Comparison of ENCODE assay signal across 12 cellular contexts in genomic region chr14:102622262-102622885, GRCh38. TPM values are rescaled to one million over a fixed set of nuclear protein-coding genes. Genes with fewer than 3 reads are reported as not detected.
DNase-seq lines count a peak whose midpoint lies in the region; ATAC-seq and TF ChIP-seq lines count a peak whose summit lies in the region.
"Had no signal": no experiment of that assay in that cellular context is flagged by ENCODE, and none has a peak within 500 bp of the region (broad histone marks: within the 10 kb centered on the region; RNA-seq: fewer than 3 reads in every experiment).

No MANE protein-coding gene starts in this region.

- intact Hi-C loops in activated naive CD4-positive, alpha-beta T cell treated with anti-CD3 and anti-CD28 coated beads for 36 hours (cut with micrococcal nuclease): no loop called here
- intact Hi-C loops in dendritic cell treated with granulocyte-macrophage colony-stimulating factor and Interleukin-4, amounts not matched to agents 40 ng/mL and 50 ng/mL, for 4 days (cut with micrococcal nuclease): no loop called here
- intact Hi-C loops in psoas muscle (cut with DNase I): no loop called here

- no peaks in the 10 kb centered on the region for H3K9me3 Mint-ChIP-seq in activated naive CD4-positive, alpha-beta T cell treated with anti-CD3 and anti-CD28 coated beads for 36 hours
- no peaks in the 10 kb centered on the region for H3K9me3 Mint-ChIP-seq in dendritic cell treated with granulocyte-macrophage colony-stimulating factor and Interleukin-4, amounts not matched to agents 40 ng/mL and 50 ng/mL, for 4 days
- H3K9me3 Mint-ChIP-seq in progenitor cell of endocrine pancreas (ENCODE audit: low read depth): no peaks in the 10 kb centered on the region
- H3K9me3 Mint-ChIP-seq: activated CD4-positive, alpha-beta T cell treated with anti-CD3 and anti-CD28 coated beads, Interleukin-2, amount 10 ng/mL, durations not matched to agents 7 days and 5 days; stimulated activated naive B cell treated with anti-CD40 and anti-IgM and Interleukin-4, amounts not matched to agents 10 μg/mL and 1 μg/mL and 100 μg/mL, for 72 hours had no signal

- TF ChIP-seq CTCF in progenitor cell of endocrine pancreas (IDR thresholded peaks at IDR 0.05; ENCODE audit: unreplicated experiment) (no peak), psoas muscle (IDR thresholded peaks at IDR 0.05) (no peak)

- H3K9ac ChIP-seq in HUES64 (ENCODE audit: low read depth, low read length): 0 out of 2 replicates have a peak overlapping the region, but pooled peaks have one; percentile 18

- WGBS in HUES64: 53% methylated on average over 10 of the region's 10 CpGs
- 72 to 74% (median 73%) methylated on average over 10 of the region's 10 CpGs for WGBS in psoas muscle, 3 donors

- peaks cover 17% of the 10 kb centered on the region for H3K4me1 ChIP-seq in HUES64 (ENCODE audit: insufficient read depth, low read length)
- H3K4me1 ChIP-seq in psoas muscle: no peaks in the 10 kb centered on the region

- H3K27me3 Mint-ChIP-seq in activated naive CD4-positive, alpha-beta T cell treated with anti-CD3 and anti-CD28 coated beads for 36 hours (ENCODE audit: low read depth): no peaks in the 10 kb centered on the region
- no peaks in the 10 kb centered on the region for H3K27me3 Mint-ChIP-seq in dendritic cell treated with granulocyte-macrophage colony-stimulating factor and Interleukin-4, amounts not matched to agents 40 ng/mL and 50 ng/mL, for 4 days
- no peaks in the 10 kb centered on the region for H3K27me3 Mint-ChIP-seq in progenitor cell of endocrine pancreas
- H3K27me3 Mint-ChIP-seq: activated CD4-positive, alpha-beta T cell treated with anti-CD3 and anti-CD28 coated beads, Interleukin-2, amount 10 ng/mL, durations not matched to agents 7 days and 5 days; stimulated activated naive B cell treated with anti-CD40 and anti-IgM and Interleukin-4, amounts not matched to agents 10 μg/mL and 1 μg/mL and 100 μg/mL, for 72 hours had no signal

- peak overlapping the region; percentile 38; the same call in 1 of the 2 replicates for H3K27ac ChIP-seq in HUES64 (ENCODE audit: low read depth, low read length)
- no peak overlapping the region for H3K27ac ChIP-seq in psoas muscle
- H3K27ac ChIP-seq: SJSA1 had no signal

- H3K27ac Mint-ChIP-seq in activated naive CD4-positive, alpha-beta T cell treated with anti-CD3 and anti-CD28 coated beads for 36 hours: no peak overlapping the region
- peak overlapping the region; percentile 58 for H3K27ac Mint-ChIP-seq in dendritic cell treated with granulocyte-macrophage colony-stimulating factor and Interleukin-4, amounts not matched to agents 40 ng/mL and 50 ng/mL, for 4 days
- peak overlapping the region; percentile 70 for H3K27ac Mint-ChIP-seq in progenitor cell of endocrine pancreas
- H3K27ac Mint-ChIP-seq: activated CD4-positive, alpha-beta T cell treated with anti-CD3 and anti-CD28 coated beads, Interleukin-2, amount 10 ng/mL, durations not matched to agents 7 days and 5 days; stimulated activated naive B cell treated with anti-CD40 and anti-IgM and Interleukin-4, amounts not matched to agents 10 μg/mL and 1 μg/mL and 100 μg/mL, for 72 hours had no signal

- CTCF ChIA-PET in activated naive CD4-positive, alpha-beta T cell treated with anti-CD3 and anti-CD28 coated beads for 36 hours (lab: Charles Lee): no interaction called here

- H3K9me3 ChIP-seq in HUES64 (ENCODE audit: insufficient read depth, low read depth, low read length) (no peaks in the 10 kb centered on the region), psoas muscle (no peaks in the 10 kb centered on the region)
- H3K9me3 ChIP-seq: SJSA1 had no signal

- H3K4me1 Mint-ChIP-seq in activated naive CD4-positive, alpha-beta T cell treated with anti-CD3 and anti-CD28 coated beads for 36 hours (ENCODE audit: low read depth): peaks cover 48% of the 10 kb centered on the region
- H3K4me1 Mint-ChIP-seq in dendritic cell treated with granulocyte-macrophage colony-stimulating factor and Interleukin-4, amounts not matched to agents 40 ng/mL and 50 ng/mL, for 4 days (ENCODE audit: low read depth): peaks cover 79% of the 10 kb centered on the region
- H3K4me1 Mint-ChIP-seq in progenitor cell of endocrine pancreas (ENCODE audit: low read depth): peaks cover 11% of the 10 kb centered on the region

- peaks cover 3% of the 10 kb centered on the region for H3K36me3 Mint-ChIP-seq in activated naive CD4-positive, alpha-beta T cell treated with anti-CD3 and anti-CD28 coated beads for 36 hours (ENCODE audit: low read depth)
- H3K36me3 Mint-ChIP-seq in dendritic cell treated with granulocyte-macrophage colony-stimulating factor and Interleukin-4, amounts not matched to agents 40 ng/mL and 50 ng/mL, for 4 days (ENCODE audit: low read depth): peaks cover 12% of the 10 kb centered on the region
- H3K36me3 Mint-ChIP-seq in progenitor cell of endocrine pancreas (ENCODE audit: insufficient read depth): peaks cover 3% of the 10 kb centered on the region

- H3K36me3 ChIP-seq in HUES64 (ENCODE audit: insufficient read depth, low read length) (no peaks in the 10 kb centered on the region), psoas muscle (ENCODE audit: insufficient read depth in 1 of 2, low read depth in 1 of 2) (no peaks in the 10 kb centered on the region)

- no peak overlapping the region for H3K4me3 Mint-ChIP-seq in activated naive CD4-positive, alpha-beta T cell treated with anti-CD3 and anti-CD28 coated beads for 36 hours
- peak overlapping the region; percentile 11 for H3K4me3 Mint-ChIP-seq in dendritic cell treated with granulocyte-macrophage colony-stimulating factor and Interleukin-4, amounts not matched to agents 40 ng/mL and 50 ng/mL, for 4 days
- no peak overlapping the region for H3K4me3 Mint-ChIP-seq in progenitor cell of endocrine pancreas (ENCODE audit: low read depth)
- H3K4me3 Mint-ChIP-seq: activated CD4-positive, alpha-beta T cell treated with anti-CD3 and anti-CD28 coated beads, Interleukin-2, amount 10 ng/mL, durations not matched to agents 7 days and 5 days; stimulated activated naive B cell treated with anti-CD40 and anti-IgM and Interleukin-4, amounts not matched to agents 10 μg/mL and 1 μg/mL and 100 μg/mL, for 72 hours had no signal

- DNase-seq in activated naive CD4-positive, alpha-beta T cell treated with anti-CD3 and anti-CD28 coated beads for 36 hours: peak; percentile 33
- DNase-seq in activated naive CD4-positive, alpha-beta T cell (lab: John Stamatoyannopoulos, UW): no peak
- no peak for DNase-seq in progenitor cell of endocrine pancreas (ENCODE audit: low spot score, unreplicated experiment)
- DNase-seq in HT-29 (ENCODE audit: low spot score): no peak
- DNase-seq in NCI-H1694 (lab: John Stamatoyannopoulos, UW): no peak
- no peak for DNase-seq in psoas muscle
- DNase-seq: activated CD4-positive, alpha-beta T cell treated with anti-CD3 and anti-CD28 coated beads, Interleukin-2, amount 10 ng/mL, durations not matched to agents 7 days and 5 days; HCEC 1CT; stimulated activated naive B cell treated with anti-CD40 and anti-IgM and Interleukin-4, amounts not matched to agents 10 μg/mL and 1 μg/mL and 100 μg/mL, for 72 hours had no signal

- H3K27me3 ChIP-seq in HUES64 (ENCODE audit: insufficient read depth, low read length) (no peaks in the 10 kb centered on the region), psoas muscle (ENCODE audit: insufficient read depth in 3 of 3, low read length in 2 of 3) (no peaks in the 10 kb centered on the region)
- H3K27me3 ChIP-seq: SJSA1 had no signal

- ATAC-seq in psoas muscle: no peak
- ATAC-seq: stimulated activated naive B cell treated with anti-CD40 and anti-IgM and Interleukin-4, amounts not matched to agents 10 μg/mL and 1 μg/mL and 100 μg/mL, for 72 hours had no signal

- no peak overlapping the region for H3K4me3 ChIP-seq in HUES64 (ENCODE audit: low read length)
- no peak overlapping the region for H3K4me3 ChIP-seq in psoas muscle
- H3K4me3 ChIP-seq: SJSA1 had no signal

RNA-seq across cellular contexts. Expression of gene RCOR1, which starts 29.9 kb away (rescaled TPM):
- 10 to 100 TPM; 11.9 to 12.2 TPM for total RNA-seq in activated naive CD4-positive, alpha-beta T cell treated with anti-CD3 and anti-CD28 coated beads for 36 hours
- 13.5 TPM for polyA plus RNA-seq in HUES64 (2013, experiment 1 of 2)
- 15.9 TPM for polyA plus RNA-seq in HUES64 (2013, experiment 2 of 2)
- total RNA-seq in progenitor cell of endocrine pancreas: 36.4 and 41.9 TPM in 2 replicates
- 5.2 and 5.7 TPM in 2 replicates for total RNA-seq in HT-29 (2014; rRNA removed; shearing (Covaris generic))
- 10 to 100 TPM; 11.6 to 17.7 (median 15.8) TPM for total RNA-seq in psoas muscle
- polyA plus RNA-seq in psoas muscle: 10 to 100 TPM in 1 of 3 donors, 1 to 10 TPM in 2; 6.0 to 14.3 (median 8.2) TPM
